In genomic region chr10:89242840-89243586, GRCh38 we compare ENCODE assay signal across 14 cellular contexts. TPM values are rescaled to one million over a fixed set of nuclear protein-coding genes. Genes with fewer than 3 reads are reported as not detected.
DNase-seq lines count a peak whose midpoint lies in the region; ATAC-seq lines count a peak whose summit lies in the region.
"Had no signal": no experiment of that assay in that cellular context is flagged by ENCODE, and none has a peak within 500 bp of the region (broad histone marks: within the 10 kb centered on the region; RNA-seq: fewer than 3 reads in every experiment).

No MANE protein-coding gene starts in this region.

- H3K27me3 Mint-ChIP-seq in naive B cell, result no peaks in the 10 kb centered on the region

- in situ Hi-C loops in KBM-7 (cut with MboI; ENCODE audit: low pct_unique_long_range_greater_than_20kb, low sequenced_read_pairs), result no loop called here

- DNase-seq in KBM-7 (peak; percentile 50), naive B cell (no peak), inferior parietal cortex (ENCODE audit: extremely low spot score) (no peak)
- DNase-seq: activated CD4-positive, alpha-beta T cell treated with anti-CD3 and anti-CD28 coated beads for 1 hour; activated T-cell treated with anti-CD3 and anti-CD28 coated beads, Interleukin-2, amount 50 U/mL, for 48 hours; islet precursor cell; NCI-H1436 treated with DMSO at 0.1 percent for 48 hours; NCI-H526 treated with DMSO at 0.1 percent for 48 hours had no signal

- ATAC-seq in GM18868 (IDR thresholded peaks at IDR 0.05; ENCODE audit: unreplicated experiment) (peak; percentile 35), naive B cell (ENCODE audit: low read depth in 2 of 2) (peak; percentile 57 to 64), GM21717 (IDR thresholded peaks at IDR 0.05; ENCODE audit: unreplicated experiment) (no peak), HG03280 (IDR thresholded peaks at IDR 0.05; ENCODE audit: unreplicated experiment) (no peak), GM21423 (IDR thresholded peaks at IDR 0.05; ENCODE audit: unreplicated experiment) (no peak)

- H3K4me1 Mint-ChIP-seq in naive B cell, result peaks cover 33 to 65% (median 39%) of the 10 kb centered on the region in 3 donors

- H3K9me3 Mint-ChIP-seq in naive B cell, result no peaks in the 10 kb centered on the region

- peak overlapping the region; percentile 48 to 93 (median 84) for H3K27ac Mint-ChIP-seq in naive B cell

- peaks cover 9 to 13% of the 10 kb centered on the region in 2 donors for H3K36me3 Mint-ChIP-seq in naive B cell

- peak overlapping the region; percentile 23 for H3K27ac ChIP-seq in cingulate gyrus (ENCODE audit: low read depth, low read length)
- H3K27ac ChIP-seq: SK-N-MC had no signal

- peak overlapping the region in 7 of 8 donors; percentile 13 to 84 (median 61) for H3K4me3 Mint-ChIP-seq in naive B cell

RNA-seq across cellular contexts. Expression of gene LIPA, which starts 8.6 kb away (rescaled TPM):
- polyA plus RNA-seq in naive B cell (ENCODE audit: low read depth in 6 of 6), result 100 to 1,000 TPM; 134 to 178 (median 159) TPM

RNA-seq across cellular contexts. Expression of gene CH25H, which starts 35.9 kb away (rescaled TPM):
- polyA plus RNA-seq in naive B cell (ENCODE audit: low read depth in 6 of 6), result 1 to 10 TPM in 1 of 6 donors, under 1 TPM in 3, not detected in 2; 0.24 to 1.1 (median 0.95) TPM

RNA-seq across cellular contexts. Expression of gene IFIT2, which starts 58.8 kb away (rescaled TPM):
- 10 to 100 TPM in 5 of 6 donors, 1 to 10 TPM in 1; 9.4 to 22.7 (median 14.0) TPM for polyA plus RNA-seq in naive B cell (ENCODE audit: low read depth in 6 of 6)

Comparison
In these comparisons a context has a peak if more than half of its experiments do, and no peak if none do; other contexts are left out.
1. ATAC-seq: peak in GM18868 (single experiment) and naive B cell (2 of 2); none in GM21717 (single experiment), HG03280 (single experiment) and GM21423 (single experiment).